ENCODE assay signal across 8 cellular contexts in the genomic region with DNA sequence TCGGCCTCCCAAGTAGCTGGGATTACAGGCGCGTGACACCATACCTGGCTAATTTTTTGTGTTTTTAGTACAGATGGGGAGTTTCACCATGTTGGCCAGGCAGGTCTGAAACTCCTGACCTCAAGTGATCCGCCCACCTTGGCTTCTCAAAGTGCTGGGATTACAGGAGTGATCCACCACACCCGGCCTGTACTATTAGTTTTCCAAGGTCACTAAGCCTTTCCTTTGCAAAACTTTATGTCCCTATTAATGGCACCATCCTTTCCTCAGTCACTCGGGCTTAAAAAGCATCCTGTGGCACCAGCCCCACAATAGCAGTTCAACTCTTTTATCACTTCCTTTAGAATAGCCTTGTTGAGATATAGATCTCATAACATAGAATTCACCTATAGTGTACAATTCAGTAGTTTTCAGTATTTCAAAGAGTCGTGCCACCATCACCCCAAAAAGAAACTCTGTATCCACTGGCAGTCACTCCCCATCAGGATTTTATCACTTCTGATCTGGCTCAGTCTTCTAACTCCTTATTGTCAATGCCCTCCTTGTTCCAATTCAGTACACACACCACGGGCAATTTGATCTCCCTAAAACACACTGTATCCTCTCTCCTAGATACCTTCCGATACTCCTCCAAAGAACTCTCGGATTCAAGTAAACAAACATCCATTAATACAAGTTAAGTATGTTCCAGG. TPM values are rescaled to one million over a fixed set of nuclear protein-coding genes. Genes with fewer than 3 reads are reported as not detected.
DNase-seq lines count a peak whose midpoint lies in the region; ATAC-seq, FAIRE-seq and TF ChIP-seq lines count a peak whose summit lies in the region.

No MANE protein-coding gene starts in this region.

- H3K27ac ChIP-seq in C4-2B = peak overlapping the region; percentile 90

- intact Hi-C loops in posterior vena cava (cut with DNase I) = loop anchor here in 1 of 2 donors (1.0 kb wide), 1 partner anchor 8 kb away; no protein-coding TSS in a partner anchor

- DNase-seq in chondrocyte (ENCODE audit: low spot score) (no peak), dermis blood vessel endothelial cell (no peak), NCI-H2196 (lab: John Stamatoyannopoulos, UW; ENCODE audit: unreplicated experiment) (no peak), H54 (ENCODE audit: insufficient read length, low spot score) (no peak), posterior vena cava (ENCODE audit: low spot score) (no peak)
- no peak for DNase-seq in natural killer cell treated with Interleukin-12 subunit alpha and Interleukin-12 subunit beta and Interleukin-15 and Interleukin-18, amount 100 ng/mL, for 72 hours (ENCODE audit: low spot score)

- H3K4me3 Mint-ChIP-seq in IgD-negative memory B cell = peak overlapping the region; percentile 92 to 96 (median 95)
- peak overlapping the region; percentile 78 for H3K4me3 Mint-ChIP-seq in chondrocyte (ENCODE audit: unreplicated experiment)
- peak overlapping the region; percentile 96 for H3K4me3 Mint-ChIP-seq in natural killer cell treated with Interleukin-12 subunit alpha and Interleukin-12 subunit beta and Interleukin-15 and Interleukin-18, amount 100 ng/mL, for 72 hours

- TF ChIP-seq CTCF in C4-2B (conservative IDR thresholded peaks at IDR 0.05) (no peak), chondrocyte (IDR thresholded peaks at IDR 0.05) (no peak)

- H3K27ac Mint-ChIP-seq in IgD-negative memory B cell (peak overlapping the region; percentile 92 to 99 (median 94)), chondrocyte (ENCODE audit: unreplicated experiment) (peak overlapping the region; percentile 99)
- H3K27ac Mint-ChIP-seq in natural killer cell treated with Interleukin-12 subunit alpha and Interleukin-12 subunit beta and Interleukin-15 and Interleukin-18, amount 100 ng/mL, for 72 hours = peak overlapping the region; percentile 97 to 99

- no peak for TF ChIP-seq POLR2A in H54 (IDR thresholded peaks at IDR 0.05; ENCODE audit: low read depth, low read length)

- H3K4me1 Mint-ChIP-seq in IgD-negative memory B cell (peaks cover 15 to 22% (median 18%) of the 10 kb centered on the region in 3 donors), chondrocyte (ENCODE audit: low read depth) (peaks cover 29% of the 10 kb centered on the region)
- H3K4me1 Mint-ChIP-seq in natural killer cell treated with Interleukin-12 subunit alpha and Interleukin-12 subunit beta and Interleukin-15 and Interleukin-18, amount 100 ng/mL, for 72 hours (ENCODE audit: low read depth in 2 of 2) = peaks cover 18 to 19% of the 10 kb centered on the region in 2 donors

- FAIRE-seq in H54 (lab: Jason Lieb, UNC) = no peak

- no peaks in the 10 kb centered on the region for H3K9me3 Mint-ChIP-seq in IgD-negative memory B cell
- H3K9me3 Mint-ChIP-seq in chondrocyte (ENCODE audit: low read depth) = no peaks in the 10 kb centered on the region
- H3K9me3 Mint-ChIP-seq in natural killer cell treated with Interleukin-12 subunit alpha and Interleukin-12 subunit beta and Interleukin-15 and Interleukin-18, amount 100 ng/mL, for 72 hours = peaks cover 2% of the 10 kb centered on the region

- no peak for ATAC-seq in natural killer cell treated with Interleukin-12 subunit alpha and Interleukin-12 subunit beta and Interleukin-15 and Interleukin-18, amount 100 ng/mL, for 72 hours

- H3K36me3 Mint-ChIP-seq in IgD-negative memory B cell (peaks cover 4% of the 10 kb centered on the region), chondrocyte (ENCODE audit: low read depth) (no peaks in the 10 kb centered on the region)
- H3K36me3 Mint-ChIP-seq in natural killer cell treated with Interleukin-12 subunit alpha and Interleukin-12 subunit beta and Interleukin-15 and Interleukin-18, amount 100 ng/mL, for 72 hours = peaks cover 6% of the 10 kb centered on the region

- H3K27me3 Mint-ChIP-seq in IgD-negative memory B cell = no peaks in the 10 kb centered on the region
- H3K27me3 Mint-ChIP-seq in chondrocyte (ENCODE audit: low read depth) = no peaks in the 10 kb centered on the region
- no peaks in the 10 kb centered on the region for H3K27me3 Mint-ChIP-seq in natural killer cell treated with Interleukin-12 subunit alpha and Interleukin-12 subunit beta and Interleukin-15 and Interleukin-18, amount 100 ng/mL, for 72 hours

RNA-seq across cellular contexts. Expression of a gene that starts 0.9 kb away (rescaled TPM):
- 41.8 TPM for polyA plus RNA-seq in IgD-negative memory B cell
- 38.7 to 46.2 TPM (median 39.6 TPM) in 3 replicates for total RNA-seq in chondrocyte
- total RNA-seq in natural killer cell treated with Interleukin-12 subunit alpha and Interleukin-12 subunit beta and Interleukin-15 and Interleukin-18, amount 100 ng/mL, for 72 hours = 10 to 100 TPM; 37.4 to 38.2 TPM
- 42.0 and 55.6 TPM in 2 replicates for total RNA-seq in dermis blood vessel endothelial cell
- 10 to 100 TPM; 28.9 to 34.7 TPM for total RNA-seq in posterior vena cava

RNA-seq across cellular contexts. Expression of a gene that starts 9.1 kb away (rescaled TPM):
- 113 TPM for polyA plus RNA-seq in IgD-negative memory B cell
- total RNA-seq in chondrocyte = 118 to 125 TPM (median 120 TPM) in 3 replicates
- 100 to 1,000 TPM; 122 to 163 TPM for total RNA-seq in natural killer cell treated with Interleukin-12 subunit alpha and Interleukin-12 subunit beta and Interleukin-15 and Interleukin-18, amount 100 ng/mL, for 72 hours
- total RNA-seq in dermis blood vessel endothelial cell = 139 and 140 TPM in 2 replicates
- total RNA-seq in posterior vena cava = 100 to 1,000 TPM; 116 to 126 TPM
